In genomic region chr6:26401389-26401986, GRCh38 we compare ENCODE assay signal across 8 cellular contexts. TPM values are rescaled to one million over a fixed set of nuclear protein-coding genes. Genes with fewer than 3 reads are reported as not detected.
A peak's percentile ranks its signal among the peaks of the same experiment; 100 is the strongest.
DNase-seq lines count a peak whose midpoint lies in the region; ATAC-seq, FAIRE-seq and TF ChIP-seq lines count a peak whose summit lies in the region.

No MANE protein-coding gene starts in this region.

- H3K9me2 ChIP-seq in SK-N-SH: no peaks in the 10 kb centered on the region

- peak overlapping the region; percentile 88 to 90 for H3K27ac ChIP-seq in SK-N-SH (ENCODE audit: low read depth in 2 of 2, low read length in 1 of 2)
- peak overlapping the region; percentile 78 to 86 (median 85) for H3K27ac ChIP-seq in gastroesophageal sphincter
- peak overlapping the region in 20 of 21 experiments; percentile 23 to 92 (median 83) for H3K27ac ChIP-seq in skin epidermis

- FAIRE-seq in HTR-8/SVneo (lab: Jason Lieb, UNC): no peak

- H3K79me2 ChIP-seq in SK-N-SH (ENCODE audit: insufficient read depth): no peaks in the 10 kb centered on the region

- H4K20me1 ChIP-seq in SK-N-SH (ENCODE audit: insufficient read depth): no peaks in the 10 kb centered on the region

- no peaks in the 10 kb centered on the region for H3K9me3 ChIP-seq in SK-N-SH
- H3K9me3 ChIP-seq in gastroesophageal sphincter: no peaks in the 10 kb centered on the region

- POLR2A ChIA-PET in SK-N-SH (lab: Yijun Ruan, JAX): no interaction called here

- peaks cover 0 to 2% of the 10 kb centered on the region in 2 experiments; a peak in 1 of 4 replicates for H3K4me1 ChIP-seq in SK-N-SH (ENCODE audit: control insufficient read depth in 1 of 2, insufficient read depth in 2 of 2, low read depth in 1 of 2, low read length in 1 of 2)
- peaks cover 0 to 37% (median 9%) of the 10 kb centered on the region in 3 donors for H3K4me1 ChIP-seq in gastroesophageal sphincter

- no peak for TF ChIP-seq POLR2A in gastroesophageal sphincter (IDR thresholded peaks at IDR 0.05)

- H3K4me2 ChIP-seq in SK-N-SH: peak overlapping the region; percentile 71

- TF ChIP-seq CTCF in SK-N-SH (IDR thresholded peaks at IDR 0.05) (no peak), gastroesophageal sphincter (IDR thresholded peaks at IDR 0.05) (no peak)

- H3K4me3 ChIP-seq in SK-N-SH (ENCODE audit: low read depth in 2 of 2, low read length in 1 of 2) (peak overlapping the region; percentile 58 to 72; a peak in 3 of 4 replicates), gastroesophageal sphincter (peak overlapping the region; percentile 54 to 100), skin epidermis (peak overlapping the region in 6 of 7 experiments; percentile 41 to 65 (median 50))

- TF ChIP-seq EP300 in SK-N-SH (IDR thresholded peaks at IDR 0.05; ENCODE audit: borderline replicate concordance in 1 of 2, low read depth in 1 of 2, low read length in 1 of 2): no peak
- no peak for TF ChIP-seq EP300 in gastroesophageal sphincter (IDR thresholded peaks at IDR 0.05)

- TF ChIP-seq RAD21 in SK-N-SH (IDR thresholded peaks at IDR 0.05; ENCODE audit: low read length): no peak

- ATAC-seq in GM21825 (IDR thresholded peaks at IDR 0.05; ENCODE audit: unreplicated experiment): peak; percentile 8
- no peak for ATAC-seq in gastroesophageal sphincter

- CTCF ChIA-PET in SK-N-SH (lab: Yijun Ruan, JAX): no interaction called here

- WGBS in SK-N-SH (ENCODE audit: low lambda C conversion rate): 56% methylated on average over 7 of the region's 7 CpGs
- 29 to 50% methylated on average over 5 to 7 of the region's 7 CpGs for WGBS in gastroesophageal sphincter (ENCODE audit: low coverage in 1 of 2), 2 donors

- H2AFZ ChIP-seq in SK-N-SH (ENCODE audit: low read depth): peak overlapping the region; percentile 78

- DNase-seq in SK-N-SH: no peak
- DNase-seq in SKM-1 (lab: John Stamatoyannopoulos, UW; ENCODE audit: unreplicated experiment): no peak
- no peak for DNase-seq in NCI-H2081 (lab: John Stamatoyannopoulos, UW)
- DNase-seq in HTR-8/SVneo (ENCODE audit: insufficient read length, low spot score): no peak
- DNase-seq in HCEC 1CT: no peak

- H3K9ac ChIP-seq in SK-N-SH: peak overlapping the region; percentile 71

- H3F3A ChIP-seq in SK-N-SH (replicated peaks; ENCODE audit: insufficient read depth): no peaks in the 10 kb centered on the region

- H3K27me3 ChIP-seq in SK-N-SH (ENCODE audit: insufficient read depth) (no peaks in the 10 kb centered on the region), gastroesophageal sphincter (no peaks in the 10 kb centered on the region)

- H3K36me3 ChIP-seq in SK-N-SH (replicated peaks in 1 of 2; ENCODE audit: control insufficient read depth in 1 of 2, insufficient read depth in 2 of 2, low read length in 1 of 2) (no peaks in the 10 kb centered on the region), gastroesophageal sphincter (peaks cover 0 to 7% of the 10 kb centered on the region in 2 donors)

TF ChIP-seq in SK-N-SH, 30 proteins besides CTCF, POLR2A, EP300 and RAD21:
- TF ChIP-seq, protein P1, sequence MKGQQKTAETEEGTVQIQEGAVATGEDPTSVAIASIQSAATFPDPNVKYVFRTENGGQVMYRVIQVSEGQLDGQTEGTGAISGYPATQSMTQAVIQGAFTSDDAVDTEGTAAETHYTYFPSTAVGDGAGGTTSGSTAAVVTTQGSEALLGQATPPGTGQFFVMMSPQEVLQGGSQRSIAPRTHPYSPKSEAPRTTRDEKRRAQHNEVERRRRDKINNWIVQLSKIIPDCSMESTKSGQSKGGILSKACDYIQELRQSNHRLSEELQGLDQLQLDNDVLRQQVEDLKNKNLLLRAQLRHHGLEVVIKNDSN (IDR thresholded peaks at IDR 0.05; ENCODE audit: borderline replicate concordance, low read depth): no peak
- no peak for TF ChIP-seq PBX3 (IDR thresholded peaks at IDR 0.05)
- TF ChIP-seq RXRA (IDR thresholded peaks at IDR 0.05; ENCODE audit: borderline replicate concordance, low read depth): no peak
- no peak for TF ChIP-seq POLR2AphosphoS5 (IDR thresholded peaks at IDR 0.05; ENCODE audit: low read depth, low read length)
- no peak for TF ChIP-seq FOXJ3 (CRISPR knock-in tag; IDR thresholded peaks at IDR 0.05)
- TF ChIP-seq TEAD4 (IDR thresholded peaks at IDR 0.05; ENCODE audit: borderline replicate concordance, insufficient read depth): no peak
- no peak for TF ChIP-seq GABPA (IDR thresholded peaks at IDR 0.05; ENCODE audit: low read depth)
- no peak for TF ChIP-seq NRF1 (IDR thresholded peaks at IDR 0.05; ENCODE audit: low read depth, low read length)

RNA-seq across cellular contexts. Expression of gene BTN3A1, which starts 0.6 kb away (rescaled TPM):
- 14.2 and 17.6 TPM in 2 replicates for polyA plus RNA-seq in SK-N-SH (2012; rRNA removed)
- 11.9 and 13.4 TPM in 2 replicates for polyA plus RNA-seq in SK-N-SH (2012; cell fraction: cytosol; rRNA removed)
- 45.8 and 55.5 TPM in 2 replicates for polyA plus RNA-seq in SK-N-SH (2012; cell fraction: nucleus; rRNA removed)
- total RNA-seq in gastroesophageal sphincter: 10 to 100 TPM in 1 of 4 donors, 1 to 10 TPM in 3; 7.5 to 14.3 (median 8.2) TPM

RNA-seq across cellular contexts. Expression of gene BTN2A2, which starts 18.6 kb away (rescaled TPM):
- polyA plus RNA-seq in SK-N-SH (2012; rRNA removed): 11.1 and 18.0 TPM in 2 replicates
- polyA plus RNA-seq in SK-N-SH (2012; cell fraction: cytosol; rRNA removed): 7.2 and 8.9 TPM in 2 replicates
- polyA plus RNA-seq in SK-N-SH (2012; cell fraction: nucleus; rRNA removed): 31.9 and 47.9 TPM in 2 replicates
- total RNA-seq in gastroesophageal sphincter: 10 to 100 TPM in 1 of 4 donors, 1 to 10 TPM in 3; 6.3 to 16.3 (median 7.1) TPM

RNA-seq across cellular contexts. Expression of gene BTN3A2, which starts 36.5 kb away (rescaled TPM):
- polyA plus RNA-seq in SK-N-SH (2012; rRNA removed): 20.3 and 24.2 TPM in 2 replicates
- 19.5 and 22.5 TPM in 2 replicates for polyA plus RNA-seq in SK-N-SH (2012; cell fraction: cytosol; rRNA removed)
- 31.8 and 33.3 TPM in 2 replicates for polyA plus RNA-seq in SK-N-SH (2012; cell fraction: nucleus; rRNA removed)
- 10 to 100 TPM in 2 of 4 donors, 1 to 10 TPM in 2; 6.7 to 13.9 (median 10.2) TPM for total RNA-seq in gastroesophageal sphincter

RNA-seq across cellular contexts. Expression of gene BTN3A3, which starts 38.8 kb away (rescaled TPM):
- polyA plus RNA-seq in SK-N-SH (2012; rRNA removed): 6.9 and 8.8 TPM in 2 replicates
- 6.3 and 7.3 TPM in 2 replicates for polyA plus RNA-seq in SK-N-SH (2012; cell fraction: cytosol; rRNA removed)
- polyA plus RNA-seq in SK-N-SH (2012; cell fraction: nucleus; rRNA removed): 21.5 and 23.0 TPM in 2 replicates
- 10 to 100 TPM in 2 of 4 donors, 1 to 10 TPM in 2; 5.0 to 13.4 (median 8.2) TPM for total RNA-seq in gastroesophageal sphincter

RNA-seq across cellular contexts. Expression of gene BTN2A1, which starts 56.3 kb away (rescaled TPM):
- 21.2 and 28.6 TPM in 2 replicates for polyA plus RNA-seq in SK-N-SH (2012; rRNA removed)
- 18.7 and 19.5 TPM in 2 replicates for polyA plus RNA-seq in SK-N-SH (2012; cell fraction: cytosol; rRNA removed)
- 46.6 and 50.0 TPM in 2 replicates for polyA plus RNA-seq in SK-N-SH (2012; cell fraction: nucleus; rRNA removed)
- total RNA-seq in gastroesophageal sphincter: 10 to 100 TPM; 14.7 to 23.9 (median 18.2) TPM
